20 cellular contexts compared by ENCODE assay signal in the genomic region with DNA sequence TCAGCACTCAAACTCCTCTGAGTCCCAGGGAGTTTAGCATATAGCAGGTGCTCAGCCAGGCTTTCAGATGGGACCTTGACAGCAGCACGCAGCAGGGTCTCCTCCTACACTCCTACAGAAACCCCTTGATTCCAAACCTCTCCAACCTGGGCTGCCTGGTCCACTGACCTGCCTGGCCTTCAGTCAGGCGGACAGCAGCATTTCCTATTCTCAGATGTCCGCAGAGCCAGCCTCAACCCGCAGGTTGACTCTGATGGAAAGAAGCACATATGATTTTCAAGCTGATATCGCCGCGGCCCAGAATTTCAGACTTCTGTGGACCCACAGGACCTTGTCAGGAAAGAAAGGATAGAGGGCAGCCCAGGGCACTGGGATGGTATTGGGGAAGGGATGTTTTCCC. TPM values are rescaled to one million over a fixed set of nuclear protein-coding genes. Genes with fewer than 3 reads are reported as not detected.
A peak's percentile ranks its signal among the peaks of the same experiment; 100 is the strongest.
DNase-seq lines count a peak whose midpoint lies in the region; ATAC-seq, FAIRE-seq and TF ChIP-seq lines count a peak whose summit lies in the region.
"Had no signal": no experiment of that assay in that cellular context is flagged by ENCODE, and none has a peak within 500 bp of the region (broad histone marks: within the 10 kb centered on the region; RNA-seq: fewer than 3 reads in every experiment).

No MANE protein-coding gene starts in this region.

- no peak for TF ChIP-seq RAD21 in H1 (IDR thresholded peaks at IDR 0.05 in 1 of 2, conservative IDR thresholded peaks at IDR 0.05 in 1 of 2; ENCODE audit: low read depth in 2 of 2, low read length in 2 of 2)

- WGBS in heart left ventricle, 4 donors: 71 to 90% (median 77%) methylated on average over 7 of the region's 7 CpGs
- WGBS in H1 (ENCODE audit: extremely low coverage in 1 of 2, insufficient coverage in 1 of 2, insufficient read length in 1 of 2, insufficient replicate concordance in 2 of 2, low coverage in 1 of 2, low lambda C conversion rate in 2 of 2, missing lambda C conversion rate in 1 of 2), 2 experiments: 75% methylated on average over 7 of the region's 7 CpGs; no CpG with 5 or more reads in 1 of the 2 experiments

- CTCF ChIA-PET in H1 (lab: Charles Lee; ENCODE audit: partially characterized antibody): interaction anchor here (0.7 to 13.3 kb wide), 21 partner anchors 8 to 372 kb away, joined by 3 to 335 read pairs (median 8); partner anchors contain the start of gene CXCL14
- CTCF ChIA-PET in activated CD8-positive, alpha-beta T cell treated with anti-CD3 and anti-CD28 coated beads for 36 hours (lab: Charles Lee): interaction anchor here (1.0 to 3.8 kb wide), 7 partner anchors 10 to 363 kb away, joined by 3 to 23 read pairs (median 5); no protein-coding TSS in a partner anchor

- H2BK5ac ChIP-seq in H1 (ENCODE audit: low read depth, low read length): no peak overlapping the region

- no peak overlapping the region for H3K14ac ChIP-seq in H1 (ENCODE audit: insufficient read length)

- H2BK20ac ChIP-seq in H1 (ENCODE audit: low read length): no peak overlapping the region

- peaks cover 11% of the 10 kb centered on the region for H3K4me1 Mint-ChIP-seq in type B pancreatic cell (ENCODE audit: unreplicated experiment)
- H3K4me1 Mint-ChIP-seq in activated CD8-positive, alpha-beta T cell treated with anti-CD3 and anti-CD28 coated beads for 36 hours (ENCODE audit: low read depth): no peaks in the 10 kb centered on the region

- H3K36me3 ChIP-seq in heart left ventricle (no peaks in the 10 kb centered on the region), H1 (ENCODE audit: control insufficient read depth in 2 of 4, insufficient read depth in 4 of 4, low read length in 3 of 4) (no peaks in the 10 kb centered on the region)
- H3K36me3 ChIP-seq: BE2C had no signal

- no peak overlapping the region for H3K23ac ChIP-seq in H1 (ENCODE audit: insufficient read length)

- intact Hi-C loops in Right ventricle myocardium superior (cut with DNase I) (no loop called here), heart left ventricle (cut with DNase I) (loop anchor here in 6 of 10 donors (1.0 to 10.0 kb wide), 7 partner anchors 267 to 364 kb away; no protein-coding TSS in a partner anchor)
- intact Hi-C loops in activated CD8-positive, alpha-beta T cell treated with anti-CD3 and anti-CD28 coated beads for 36 hours (cut with micrococcal nuclease): loop anchor here (2.0 kb wide), 1 partner anchor 268 kb away; no protein-coding TSS in a partner anchor

- no peak overlapping the region for H3K18ac ChIP-seq in H1 (ENCODE audit: extremely low read depth, low read length)

- ATAC-seq in Right ventricle myocardium superior (ENCODE audit: poor library complexity) (no peak), heart left ventricle (no peak), GM21576 (IDR thresholded peaks at IDR 0.05; ENCODE audit: unreplicated experiment) (no peak), HG02884 (IDR thresholded peaks at IDR 0.05; ENCODE audit: unreplicated experiment) (no peak)
- ATAC-seq in activated CD8-positive, alpha-beta T cell treated with anti-CD3 and anti-CD28 coated beads for 36 hours: no peak
- ATAC-seq: CD8-positive, alpha-beta T cell had no signal

- H3K27ac Mint-ChIP-seq in type B pancreatic cell: no peak overlapping the region
- no peak overlapping the region for H3K27ac Mint-ChIP-seq in activated CD8-positive, alpha-beta T cell treated with anti-CD3 and anti-CD28 coated beads for 36 hours
- H3K27ac Mint-ChIP-seq: CD8-positive, alpha-beta T cell had no signal

- POLR2A ChIA-PET in H1 (lab: Charles Lee; ENCODE audit: partially characterized antibody): no interaction called here
- POLR2A ChIA-PET in activated CD8-positive, alpha-beta T cell treated with anti-CD3 and anti-CD28 coated beads for 36 hours (lab: Charles Lee): no interaction called here

- H3K56ac ChIP-seq in H1 (replicated peaks; ENCODE audit: insufficient read length, low read depth, low read length): no peak overlapping the region

- no peak for TF ChIP-seq EP300 in H1 (IDR thresholded peaks at IDR 0.05; ENCODE audit: borderline replicate concordance in 1 of 2, low read depth in 2 of 2, low read length in 2 of 2)

- no peak for FAIRE-seq in H1 (lab: Jason Lieb, UNC)
- FAIRE-seq: A204.1, D721Med, G401.6, GM12892 had no signal

- H3K9me3 ChIP-seq in heart left ventricle (no peaks in the 10 kb centered on the region), H1 (ENCODE audit: insufficient read depth in 2 of 2, low read depth in 1 of 2, low read length in 1 of 2) (no peaks in the 10 kb centered on the region)
- H3K9me3 ChIP-seq: BE2C had no signal

- peaks cover 0 to 4% (median 0%) of the 10 kb centered on the region in 12 donors for H3K4me1 ChIP-seq in heart left ventricle
- peaks cover 0 to 2% (median under 1%) of the 10 kb centered on the region in 4 experiments; a peak in 2 of 7 replicates for H3K4me1 ChIP-seq in H1 (replicated peaks in 1 of 4; ENCODE audit: control insufficient read depth in 3 of 4, insufficient read depth in 4 of 4, low read length in 3 of 4)
- H3K4me1 ChIP-seq: BE2C had no signal

- H3K4me2 ChIP-seq in H1 (ENCODE audit: insufficient read depth in 1 of 2, low read depth in 2 of 2, low read length in 2 of 2): no peak overlapping the region

- H4K20me1 ChIP-seq in H1 (replicated peaks in 1 of 2; ENCODE audit: control insufficient read depth in 1 of 2, insufficient read depth in 2 of 2, low read length in 2 of 2): no peaks in the 10 kb centered on the region

- no peaks in the 10 kb centered on the region for H3K9me3 Mint-ChIP-seq in type B pancreatic cell
- no peaks in the 10 kb centered on the region for H3K9me3 Mint-ChIP-seq in activated CD8-positive, alpha-beta T cell treated with anti-CD3 and anti-CD28 coated beads for 36 hours
- H3K9me3 Mint-ChIP-seq: CD8-positive, alpha-beta T cell had no signal

- H3K27me3 ChIP-seq in heart left ventricle: peaks cover 0 to 34% (median 11%) of the 10 kb centered on the region in 9 donors
- H3K27me3 ChIP-seq in H1 (replicated peaks in 1 of 4; ENCODE audit: control insufficient read depth in 3 of 4, extremely low read depth in 1 of 4, insufficient read depth in 3 of 4, low read length in 3 of 4): peaks cover 8 to 25% (median 19%) of the 10 kb centered on the region in 4 experiments

- peak; percentile 23 for DNase-seq in Right ventricle myocardium superior
- DNase-seq in heart left ventricle: no peak
- no peak for DNase-seq in H1 (ENCODE audit: low read depth in 1 of 2, low spot score in 2 of 2)
- peak; percentile 6 for DNase-seq in mucosa of gallbladder (ENCODE audit: low spot score)
- DNase-seq in type B pancreatic cell (ENCODE audit: extremely low spot score, unreplicated experiment): peak; percentile 58
- DNase-seq in activated CD8-positive, alpha-beta T cell treated with anti-CD3 and anti-CD28 coated beads for 36 hours: no peak
- DNase-seq: BE2C, COR-L47, DMS153, DMS79 treated with DMSO at 0.1 percent for 48 hours, EL, HCEC 1CT had no signal

- no peak overlapping the region for H4K5ac ChIP-seq in H1 (ENCODE audit: insufficient read length, low read depth, low read length)

- H3K23me2 ChIP-seq in H1 (ENCODE audit: low read depth, low read length): no peaks in the 10 kb centered on the region

- H2BK15ac ChIP-seq in H1 (ENCODE audit: low read length): no peak overlapping the region

- H3K4ac ChIP-seq in H1 (replicated peaks; ENCODE audit: insufficient read length, low read depth, low read length): no peak overlapping the region

- no peaks in the 10 kb centered on the region for H3K79me1 ChIP-seq in H1 (ENCODE audit: low read depth, low read length)

- no peak for TF ChIP-seq CTCF in heart left ventricle (IDR thresholded peaks at IDR 0.05)
- TF ChIP-seq CTCF in H1 (IDR thresholded peaks at IDR 0.05; ENCODE audit: control extremely low read depth in 1 of 3, insufficient read depth in 1 of 3, low read depth in 1 of 3, low read length in 3 of 3): no peak
- no peak for TF ChIP-seq CTCF in type B pancreatic cell (conservative IDR thresholded peaks at IDR 0.05)
- no peak for TF ChIP-seq CTCF in activated CD8-positive, alpha-beta T cell treated with anti-CD3 and anti-CD28 coated beads for 36 hours (IDR thresholded peaks at IDR 0.05)

- no peak overlapping the region for H3K4me3 Mint-ChIP-seq in type B pancreatic cell
- H3K4me3 Mint-ChIP-seq in activated CD8-positive, alpha-beta T cell treated with anti-CD3 and anti-CD28 coated beads for 36 hours: no peak overlapping the region
- H3K4me3 Mint-ChIP-seq: CD8-positive, alpha-beta T cell had no signal

- H2AK5ac ChIP-seq in H1 (ENCODE audit: low read depth, low read length): no peak overlapping the region

- H2BK120ac ChIP-seq in H1 (replicated peaks; ENCODE audit: low read depth, low read length): no peak overlapping the region

- no peak overlapping the region for H3K9ac ChIP-seq in H1 (replicated peaks in 1 of 4; ENCODE audit: extremely low read depth in 1 of 4, low read depth in 3 of 4, low read length in 3 of 4)

- H3K79me2 ChIP-seq in H1 (ENCODE audit: control insufficient read depth in 1 of 2, insufficient read depth in 2 of 2, low read length in 2 of 2): no peaks in the 10 kb centered on the region

- no peak overlapping the region for H2AFZ ChIP-seq in H1 (ENCODE audit: low read length)

- peaks cover 74% of the 10 kb centered on the region for H3K27me3 Mint-ChIP-seq in type B pancreatic cell
- H3K27me3 Mint-ChIP-seq in activated CD8-positive, alpha-beta T cell treated with anti-CD3 and anti-CD28 coated beads for 36 hours: peaks cover 27% of the 10 kb centered on the region

- no peak overlapping the region for H3K27ac ChIP-seq in heart left ventricle
- no peak overlapping the region for H3K27ac ChIP-seq in H1 (ENCODE audit: low read depth, low read length)
- H3K27ac ChIP-seq: C4-2B had no signal

- no peaks in the 10 kb centered on the region for H3K36me3 Mint-ChIP-seq in type B pancreatic cell
- H3K36me3 Mint-ChIP-seq in activated CD8-positive, alpha-beta T cell treated with anti-CD3 and anti-CD28 coated beads for 36 hours (ENCODE audit: low read depth): no peaks in the 10 kb centered on the region
- H3K36me3 Mint-ChIP-seq: CD8-positive, alpha-beta T cell had no signal

- H3K4me3 ChIP-seq in heart left ventricle (no peak overlapping the region), H1 (ENCODE audit: extremely low read depth in 1 of 4, insufficient read depth in 2 of 4, low read depth in 3 of 4, low read length in 4 of 4) (no peak overlapping the region)

- H2BK12ac ChIP-seq in H1 (ENCODE audit: low read depth, low read length): no peak overlapping the region

- no peak for TF ChIP-seq POLR2A in heart left ventricle (IDR thresholded peaks at IDR 0.05)
- no peak for TF ChIP-seq POLR2A in H1 (IDR thresholded peaks at IDR 0.05; ENCODE audit: control extremely low read depth in 1 of 2, low read depth in 2 of 2, low read length in 2 of 2)

- H4K91ac ChIP-seq in H1 (replicated peaks; ENCODE audit: insufficient read length, low read length): no peak overlapping the region

- 0 out of 2 replicates have a peak overlapping the region, but pooled peaks have one; percentile 29 for H4K8ac ChIP-seq in H1 (ENCODE audit: extremely low read depth, insufficient read depth, low read length)

RNA-seq across cellular contexts. Expression of gene SLC25A48, which starts 5.3 kb away (rescaled TPM):
- total RNA-seq in Right ventricle myocardium superior: not detected
- 1 to 10 TPM in 2 of 9 donors, under 1 TPM in 1, not detected in 6; 0.72 to 3.5 (median 1.7) TPM for total RNA-seq in heart left ventricle
- 1 to 10 TPM in 1 of 2 donors, under 1 TPM in 1; 0.38 to 8.7 TPM for polyA plus RNA-seq in heart left ventricle
- total RNA-seq in H1 (2021; fragmentation: NEBNext Ultra II Directional; extraction: Animal tissue kit (Norgen Biotek cat#: 25700)): 1.8 TPM in 2 replicates
- polyA plus RNA-seq in H1 (2011; rRNA removed): 1.3 and 1.4 TPM in 2 replicates
- polyA plus RNA-seq in H1 (2011; cell fraction: cytosol; rRNA removed): 1.1 TPM
- polyA plus RNA-seq in H1 (2011; cell fraction: nucleus; rRNA removed): 1.7 TPM
- 0.52 to 1.9 TPM (median 1.2 TPM) in 4 replicates for polyA plus RNA-seq in H1 (2012, experiment 1 of 2)
- polyA plus RNA-seq in H1 (2012, experiment 2 of 2): 0.96 TPM
- polyA plus RNA-seq in H1 (2013, experiment 1 of 2): 1.1 TPM
- polyA plus RNA-seq in H1 (2013, experiment 2 of 2): 1.0 TPM
- polyA minus RNA-seq in H1 (2011; rRNA and poly(A)+ RNA removed): 0.88 and 1.00 TPM in 2 replicates
- not detected for polyA minus RNA-seq in H1 (2011; cell fraction: cytosol; rRNA and poly(A)+ RNA removed)
- 1.6 TPM for polyA minus RNA-seq in H1 (2011; cell fraction: nucleus; rRNA and poly(A)+ RNA removed)
- total RNA-seq in mucosa of gallbladder: 0.43 TPM
- total RNA-seq in type B pancreatic cell (ENCODE audit: low replicate concordance): 3.3 and 8.2 TPM in 2 replicates
- not detected for total RNA-seq in activated CD8-positive, alpha-beta T cell treated with anti-CD3 and anti-CD28 coated beads for 36 hours
- total RNA-seq: CD8-positive, alpha-beta T cell had no signal

Comparison
In these comparisons a context has a peak if more than half of its experiments do, and no peak if none do; other contexts are left out.
1. DNase-seq: peak in Right ventricle myocardium superior (single experiment), mucosa of gallbladder (single experiment) and type B pancreatic cell (single experiment); none in heart left ventricle (0 of 5), H1 (0 of 2) and activated CD8-positive, alpha-beta T cell treated with anti-CD3 and anti-CD28 coated beads for 36 hours (single experiment).